Comparison of ENCODE assay signal across 10 cellular contexts in the genomic region with DNA sequence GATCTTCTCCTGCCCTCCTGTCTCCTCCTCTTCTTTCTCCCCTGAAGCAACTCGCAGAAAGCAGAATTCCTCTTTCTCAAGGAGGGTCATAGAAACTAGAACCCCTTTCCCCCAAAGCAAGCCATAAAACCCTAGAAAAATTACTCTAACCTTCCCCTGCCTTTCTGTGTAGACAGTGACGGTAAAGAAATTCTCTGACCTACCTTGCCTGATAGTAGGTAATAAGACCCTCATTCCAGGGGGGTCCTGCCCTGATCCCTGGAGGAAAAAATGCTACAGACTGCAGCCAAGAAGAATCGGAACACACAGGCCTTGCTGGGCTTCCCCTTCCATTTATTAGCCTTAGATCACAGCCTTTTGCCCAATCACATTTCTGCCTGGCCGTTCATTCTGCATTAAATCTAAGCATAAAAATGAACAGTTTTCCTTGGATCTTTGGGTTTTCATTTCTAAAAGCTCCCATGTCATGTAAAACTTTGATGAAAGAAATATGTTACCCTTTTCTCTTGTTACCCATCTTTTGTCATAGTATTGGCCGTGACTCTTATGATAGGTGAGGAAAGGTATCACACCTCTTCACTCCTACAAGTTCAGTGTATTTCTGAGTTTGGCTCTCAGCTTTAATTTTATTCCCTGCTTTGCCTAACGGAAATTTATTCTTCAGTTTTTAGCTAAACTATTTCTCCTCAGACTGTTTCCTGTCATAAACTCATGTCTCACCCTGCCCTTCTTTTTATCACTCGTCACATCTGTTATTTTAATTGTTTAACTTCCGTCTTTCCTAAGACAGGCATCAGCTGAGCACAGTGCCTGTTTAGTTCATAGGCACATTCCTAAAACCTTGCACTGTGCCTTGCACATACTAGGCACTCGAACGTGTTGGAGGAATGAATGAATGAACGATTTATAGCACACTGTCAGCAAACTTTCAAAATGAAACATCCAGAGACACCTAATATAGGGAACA. TPM values are rescaled to one million over a fixed set of nuclear protein-coding genes. Genes with fewer than 3 reads are reported as not detected.
DNase-seq lines count a peak whose midpoint lies in the region; ATAC-seq and TF ChIP-seq lines count a peak whose summit lies in the region.
"Had no signal": no experiment of that assay in that cellular context is flagged by ENCODE, and none has a peak within 500 bp of the region (broad histone marks: within the 10 kb centered on the region; RNA-seq: fewer than 3 reads in every experiment).

No MANE protein-coding gene starts in this region.

- no peaks in the 10 kb centered on the region for H3K9me2 ChIP-seq in Karpas-422 (replicated peaks; ENCODE audit: insufficient read depth, low read length)

- H3K79me2 ChIP-seq in Karpas-422 (ENCODE audit: low read length) = no peaks in the 10 kb centered on the region
- H3K79me2 ChIP-seq: hepatocyte had no signal

- no peak overlapping the region for H3K4me3 Mint-ChIP-seq in activated CD4-positive, alpha-beta T cell treated with anti-CD3 and anti-CD28 coated beads, Interleukin-2, amount 10 ng/mL, durations not matched to agents 24 days and 14 days
- H3K4me3 Mint-ChIP-seq in activated naive CD8-positive, alpha-beta T cell = peak overlapping the region; percentile 36

- no peak overlapping the region for H3K4me3 ChIP-seq in Karpas-422 (ENCODE audit: low read length)
- no peak overlapping the region for H3K4me3 ChIP-seq in neutrophil (ENCODE audit: low read depth in 1 of 2, low read length in 1 of 2)
- H3K4me3 ChIP-seq: hepatocyte had no signal

- H3K27me3 ChIP-seq in Karpas-422 (ENCODE audit: low read length) (no peaks in the 10 kb centered on the region), neutrophil (no peaks in the 10 kb centered on the region)
- H3K27me3 ChIP-seq: hepatocyte had no signal

- no peaks in the 10 kb centered on the region for H3K4me1 ChIP-seq in Karpas-422 (ENCODE audit: low read length)
- peaks cover 9 to 14% of the 10 kb centered on the region in 2 experiments for H3K4me1 ChIP-seq in neutrophil (ENCODE audit: control insufficient read depth in 1 of 2, insufficient read depth in 1 of 2, low read depth in 1 of 2, low read length in 1 of 2)

- H3K27me3 Mint-ChIP-seq in activated CD4-positive, alpha-beta T cell treated with anti-CD3 and anti-CD28 coated beads, Interleukin-2, amount 10 ng/mL, durations not matched to agents 24 days and 14 days = no peaks in the 10 kb centered on the region
- H3K27me3 Mint-ChIP-seq in activated naive CD8-positive, alpha-beta T cell = no peaks in the 10 kb centered on the region

- TF ChIP-seq CTCF in neutrophil (IDR thresholded peaks at IDR 0.05) = no peak

- peaks cover 20% of the 10 kb centered on the region for H3K4me1 Mint-ChIP-seq in activated CD4-positive, alpha-beta T cell treated with anti-CD3 and anti-CD28 coated beads, Interleukin-2, amount 10 ng/mL, durations not matched to agents 24 days and 14 days
- H3K4me1 Mint-ChIP-seq in activated naive CD8-positive, alpha-beta T cell (ENCODE audit: low read depth) = peaks cover 53% of the 10 kb centered on the region

- H3K9me3 ChIP-seq in Karpas-422 (ENCODE audit: low read length) (no peaks in the 10 kb centered on the region), neutrophil (peaks cover 5% of the 10 kb centered on the region)

- H2AFZ ChIP-seq in Karpas-422 (ENCODE audit: low read length) = no peak overlapping the region
- H2AFZ ChIP-seq: hepatocyte had no signal

- no peak overlapping the region for H3K4me2 ChIP-seq in Karpas-422 (ENCODE audit: low read depth, low read length, poor library complexity, severe bottlenecking)
- H3K4me2 ChIP-seq: hepatocyte had no signal

- peak overlapping the region; percentile 65 for H3K27ac Mint-ChIP-seq in activated CD4-positive, alpha-beta T cell treated with anti-CD3 and anti-CD28 coated beads, Interleukin-2, amount 10 ng/mL, durations not matched to agents 24 days and 14 days
- peak overlapping the region; percentile 69 for H3K27ac Mint-ChIP-seq in activated naive CD8-positive, alpha-beta T cell

- peaks cover 43% of the 10 kb centered on the region for H3K36me3 Mint-ChIP-seq in activated CD4-positive, alpha-beta T cell treated with anti-CD3 and anti-CD28 coated beads, Interleukin-2, amount 10 ng/mL, durations not matched to agents 24 days and 14 days (ENCODE audit: low read depth)
- H3K36me3 Mint-ChIP-seq in activated naive CD8-positive, alpha-beta T cell = peaks cover 7% of the 10 kb centered on the region

- no peaks in the 10 kb centered on the region for H3K9me3 Mint-ChIP-seq in activated CD4-positive, alpha-beta T cell treated with anti-CD3 and anti-CD28 coated beads, Interleukin-2, amount 10 ng/mL, durations not matched to agents 24 days and 14 days
- no peaks in the 10 kb centered on the region for H3K9me3 Mint-ChIP-seq in activated naive CD8-positive, alpha-beta T cell (ENCODE audit: low read depth)

- intact Hi-C loops in activated CD4-positive, alpha-beta T cell treated with anti-CD3 and anti-CD28 coated beads, Interleukin-2, amount 10 ng/mL, durations not matched to agents 24 days and 14 days (cut with micrococcal nuclease) = loop anchor here (5.0 to 10.0 kb wide), 3 partner anchors 73 to 590 kb away; a partner anchor contains a TSS

- H4K20me1 ChIP-seq in Karpas-422 (ENCODE audit: insufficient read depth, low read depth, low read length) = peaks cover 21% of the 10 kb centered on the region

- peak; percentile 54 for DNase-seq in activated CD4-positive, alpha-beta T cell treated with anti-CD3 and anti-CD28 coated beads, Interleukin-2, amount 10 ng/mL, durations not matched to agents 24 days and 14 days
- DNase-seq in activated CD4-positive, alpha-beta T cell treated with anti-CD3 and anti-CD28 coated beads for 1 hour = no peak
- DNase-seq in Karpas-422 (peak; percentile 50), NCI-H1417 (lab: John Stamatoyannopoulos, UW) (no peak), caudate nucleus (lab: John Stamatoyannopoulos, UW) (no peak)
- DNase-seq: NCI-H510A had no signal

- peaks cover 34% of the 10 kb centered on the region for H3K36me3 ChIP-seq in Karpas-422 (ENCODE audit: insufficient read depth, low read length)
- peaks cover 53% of the 10 kb centered on the region for H3K36me3 ChIP-seq in neutrophil

- H3K27ac ChIP-seq in Karpas-422 (ENCODE audit: low read length) (no peak overlapping the region), neutrophil (peak overlapping the region; percentile 67), caudate nucleus (ENCODE audit: low read depth, low read length) (no peak overlapping the region)
- H3K27ac ChIP-seq: hepatocyte had no signal

- H3K9ac ChIP-seq in Karpas-422 (ENCODE audit: low read length) = no peak overlapping the region

- ATAC-seq in HG02973 (IDR thresholded peaks at IDR 0.05; ENCODE audit: unreplicated experiment) = no peak

RNA-seq across cellular contexts. Expression of a gene that starts 20.4 kb away (rescaled TPM):
- total RNA-seq in activated CD4-positive, alpha-beta T cell treated with anti-CD3 and anti-CD28 coated beads, Interleukin-2, amount 10 ng/mL, durations not matched to agents 24 days and 14 days = not detected in 2 replicates
- total RNA-seq in Karpas-422 (2014; rRNA removed; shearing (Covaris generic); ENCODE audit: low replicate concordance) = not detected in 2 replicates

RNA-seq across cellular contexts. Expression of a gene that starts 56.7 kb away (rescaled TPM):
- 758 and 792 TPM in 2 replicates for total RNA-seq in activated CD4-positive, alpha-beta T cell treated with anti-CD3 and anti-CD28 coated beads, Interleukin-2, amount 10 ng/mL, durations not matched to agents 24 days and 14 days
- total RNA-seq in Karpas-422 (2014; rRNA removed; shearing (Covaris generic); ENCODE audit: low replicate concordance) = 352 and 415 TPM in 2 replicates

Comparison
In these comparisons a context has a peak if more than half of its experiments do, and no peak if none do; other contexts are left out.
1. DNase-seq: peak in activated CD4-positive, alpha-beta T cell treated with anti-CD3 and anti-CD28 coated beads, Interleukin-2, amount 10 ng/mL, durations not matched to agents 24 days and 14 days (single experiment) and Karpas-422 (single experiment); none in activated CD4-positive, alpha-beta T cell treated with anti-CD3 and anti-CD28 coated beads for 1 hour (single experiment), NCI-H1417 (0 of 3) and caudate nucleus (0 of 61).